Comparison of ENCODE assay signal across 11 cellular contexts in the genomic region with DNA sequence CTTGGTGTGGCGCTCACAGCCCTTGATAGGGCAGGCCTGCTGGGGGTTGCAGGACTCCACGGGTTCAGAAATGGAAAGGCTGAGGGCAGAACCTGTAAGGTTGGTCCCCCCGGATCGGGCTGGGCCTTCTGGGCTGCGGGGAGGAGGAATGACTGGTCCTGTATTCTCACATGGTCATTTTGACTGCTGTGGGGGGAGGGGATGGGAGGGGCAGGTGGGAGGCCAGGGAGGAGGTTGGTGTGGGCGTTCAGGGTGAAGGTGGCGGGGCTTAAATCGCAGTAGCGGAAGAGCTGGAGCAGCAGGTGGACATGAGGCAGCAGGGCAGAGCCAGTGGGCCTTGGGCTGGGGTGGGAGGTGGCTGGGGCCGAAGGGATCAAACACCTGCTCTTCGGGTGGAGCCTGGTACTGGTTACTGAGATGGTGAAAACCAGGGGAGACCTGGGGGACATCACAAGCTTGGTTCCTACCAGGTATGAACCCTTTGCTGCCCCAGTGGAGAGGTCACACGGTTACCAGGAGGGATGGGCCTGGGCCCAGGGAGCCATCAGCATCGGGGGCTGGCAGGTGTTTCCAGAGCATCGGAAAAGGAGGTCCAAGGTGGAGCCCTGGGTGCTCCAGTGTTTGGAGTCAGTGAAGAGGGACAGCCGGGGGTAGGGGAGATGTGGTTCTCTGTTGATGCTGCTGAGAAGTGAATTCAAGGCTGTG. TPM values are rescaled to one million over a fixed set of nuclear protein-coding genes. Genes with fewer than 3 reads are reported as not detected.
DNase-seq lines count a peak whose midpoint lies in the region; ATAC-seq, FAIRE-seq and TF ChIP-seq lines count a peak whose summit lies in the region.
"Had no signal": no experiment of that assay in that cellular context is flagged by ENCODE, and none has a peak within 500 bp of the region (broad histone marks: within the 10 kb centered on the region; RNA-seq: fewer than 3 reads in every experiment).

No MANE protein-coding gene starts in this region.

- peak overlapping the region; percentile 100 for H3K4me2 ChIP-seq in BLaER1
- peak overlapping the region; percentile 91 for H3K4me2 ChIP-seq in GM12878 (ENCODE audit: control insufficient read depth, insufficient read depth)

- peaks cover 14% of the 10 kb centered on the region for H3K79me2 ChIP-seq in GM12878 (ENCODE audit: control insufficient read depth, insufficient read depth, low read length)

- DNase-seq in Jurkat, Clone E6-1 (ENCODE audit: low read depth, low spot score): no peak
- DNase-seq in GM12878 (ENCODE audit: low read depth, low spot score) (no peak), glomerular visceral epithelial cell (ENCODE audit: extremely low spot score) (no peak)
- DNase-seq: activated gamma-delta T cell treated with Interleukin-2 at 50 U/mL for 16 hours, SJCRH30 had no signal

- H3K9me3 ChIP-seq in BLaER1: no peaks in the 10 kb centered on the region
- no peaks in the 10 kb centered on the region for H3K9me3 ChIP-seq in GM12878 (replicated peaks; ENCODE audit: control insufficient read depth, insufficient read depth, low read length)
- H3K9me3 ChIP-seq in muscle layer of colon (ENCODE audit: low read length): no peaks in the 10 kb centered on the region
- H3K9me3 ChIP-seq: SJCRH30 had no signal

- H3K4me3 ChIP-seq in BLaER1 (peak overlapping the region; percentile 98), GM12878 (peak overlapping the region; percentile 58; the same call in 1 of the 2 replicates), muscle layer of colon (ENCODE audit: low read depth in 1 of 2, low read length in 2 of 2) (peak overlapping the region in 1 of 2 donors; percentile 96)
- peak overlapping the region; percentile 78 for H3K4me3 ChIP-seq in Jurkat, Clone E6-1 (ENCODE audit: low read length)

- intact Hi-C loops in GM12878 (cut with micrococcal nuclease; ENCODE audit: unreplicated experiment): no loop called here

- H4K20me1 ChIP-seq in BLaER1 (peaks cover 53% of the 10 kb centered on the region), GM12878 (ENCODE audit: control insufficient read depth, insufficient read depth) (peaks cover 4% of the 10 kb centered on the region; the same call in 1 of the 2 replicates)

- no peak for TF ChIP-seq CTCF in GM12878 (IDR thresholded peaks at IDR 0.05 in 2 of 3, conservative IDR thresholded peaks at IDR 0.05 in 1 of 3; ENCODE audit: control insufficient read depth in 2 of 3, extremely low read depth in 1 of 3, insufficient read depth in 1 of 3, low read depth in 3 of 3, low read length in 3 of 3)

- TF ChIP-seq EP300 in GM12878 (IDR thresholded peaks at IDR 0.05; ENCODE audit: borderline replicate concordance in 1 of 2, control insufficient read depth in 1 of 2, low read depth in 2 of 2, low read length in 2 of 2): no peak

- FAIRE-seq in GM12878 (lab: Jason Lieb, UNC): no peak

- TF ChIP-seq RAD21 in GM12878 (IDR thresholded peaks at IDR 0.05; ENCODE audit: insufficient read depth, low read depth, low read length): no peak

- SMC1A ChIA-PET in GM12878 (lab: Charles Lee; ENCODE audit: uncharacterized antibody, unreplicated experiment): no interaction called here

- TF ChIP-seq POLR2A in GM12878 (IDR thresholded peaks at IDR 0.05; ENCODE audit: low read depth, low read length): 0 out of 2 replicates have a peak, but pooled peaks have one; percentile 18

- RAD21 ChIA-PET in GM12878 (lab: Charles Lee; ENCODE audit: unreplicated experiment): no interaction called here

- CTCF ChIA-PET in GM12878 (lab: Yijun Ruan, JAX): no interaction called here

- POLR2A ChIA-PET in GM12878 (lab: Charles Lee): no interaction called here

- H3K27ac ChIP-seq in BLaER1 (peak overlapping the region; percentile 95; the same call in 1 of the 2 replicates), GM12878 (ENCODE audit: control insufficient read depth, insufficient read depth) (no peak overlapping the region), muscle layer of colon (ENCODE audit: low read depth, low read length) (no peak overlapping the region)
- H3K27ac ChIP-seq: SJCRH30 had no signal

- BruUV-seq in GM12878 (replicated peaks; lab: Mats Ljungman, UMichigan): TSS peak; percentile 70

- in situ Hi-C loops in GM12878 (cut with MboI): no loop called here

- no peak for ATAC-seq in GM12878
- ATAC-seq in GM19328 (IDR thresholded peaks at IDR 0.05; ENCODE audit: unreplicated experiment): no peak
- ATAC-seq in HG03571 (IDR thresholded peaks at IDR 0.05; ENCODE audit: unreplicated experiment): no peak
- no peak for ATAC-seq in GM21390 (IDR thresholded peaks at IDR 0.05; ENCODE audit: unreplicated experiment)

- H3K36me3 ChIP-seq in BLaER1: peaks cover 47% of the 10 kb centered on the region
- peaks cover 10 to 22% of the 10 kb centered on the region in 2 experiments; a peak in 3 of 4 replicates for H3K36me3 ChIP-seq in GM12878 (ENCODE audit: control insufficient read depth in 2 of 2, insufficient read depth in 2 of 2, low read length in 1 of 2)
- peaks cover 37% of the 10 kb centered on the region for H3K36me3 ChIP-seq in muscle layer of colon (ENCODE audit: insufficient read depth, low read length)

- H3K4me1 ChIP-seq in BLaER1 (peaks cover 20% of the 10 kb centered on the region), GM12878 (ENCODE audit: control insufficient read depth, insufficient read depth, low read length) (peaks cover 17% of the 10 kb centered on the region), muscle layer of colon (ENCODE audit: insufficient read depth, low read length) (peaks cover 14% of the 10 kb centered on the region)

- H3K27me3 ChIP-seq in BLaER1: no peaks in the 10 kb centered on the region
- no peaks in the 10 kb centered on the region for H3K27me3 ChIP-seq in GM12878 (replicated peaks in 1 of 2; ENCODE audit: control insufficient read depth in 2 of 2, insufficient read depth in 2 of 2, low read length in 1 of 2)
- H3K27me3 ChIP-seq in muscle layer of colon (ENCODE audit: control insufficient read depth in 1 of 2, insufficient read depth in 2 of 2, low read length in 2 of 2): no peaks in the 10 kb centered on the region

- H3K9ac ChIP-seq in BLaER1 (peak overlapping the region; percentile 97; the same call in 1 of the 2 replicates), GM12878 (ENCODE audit: control insufficient read depth, insufficient read depth, low read length) (no peak overlapping the region), muscle layer of colon (ENCODE audit: low read length) (peak overlapping the region; percentile 61)

- no peak overlapping the region for H2AFZ ChIP-seq in GM12878 (ENCODE audit: control insufficient read depth, low read depth, low read length)

- 88% methylated on average over 15 of the region's 15 CpGs for WGBS in GM12878 (ENCODE audit: insufficient coverage, insufficient replicate concordance, low lambda C conversion rate, missing lambda C conversion rate)

RNA-seq across cellular contexts. Expression of a gene that starts 1.8 kb away (rescaled TPM):
- 56.2 TPM for polyA plus RNA-seq in Jurkat, Clone E6-1 (2012; ENCODE audit: insufficient read depth, insufficient read length)
- total RNA-seq in GM12878 (2013; cell fraction: nucleolus; rRNA removed): 15.0 and 26.5 TPM in 2 replicates
- 78.5 and 86.9 TPM in 2 replicates for total RNA-seq in GM12878 (2014; rRNA removed)
- total RNA-seq in GM12878 (2014; rRNA removed; fragmentation: Illumina TruSeq; extraction: Trizol): 33.4 and 42.2 TPM in 2 replicates
- 63.8 and 67.7 TPM in 2 replicates for total RNA-seq in GM12878 (2021)
- polyA plus RNA-seq in GM12878 (2011; ENCODE audit: low read depth): 29.0 TPM
- 24.1 and 71.4 TPM in 2 replicates for polyA plus RNA-seq in GM12878 (2011; rRNA removed)
- polyA plus RNA-seq in GM12878 (2011; cell fraction: cytosol; rRNA removed): 199 and 296 TPM in 2 replicates
- polyA plus RNA-seq in GM12878 (2011; cell fraction: nucleus; rRNA removed): 180 and 192 TPM in 2 replicates
- 68.7 and 76.0 TPM in 2 replicates for polyA plus RNA-seq in GM12878 (2012)
- polyA plus RNA-seq in GM12878 (2014; fragmentation: Illumina TruSeq; extraction: Trizol): 14.3 and 61.9 TPM in 2 replicates
- polyA plus RNA-seq in GM12878 (2014; fragmentation: Nextera tagmentation; extraction: Ambion mirVana): 10 to 100 TPM in 1 of 2 experiments, 1 to 10 TPM in 1; 3.3 to 14.5 TPM
- 103 and 115 TPM in 2 replicates for polyA plus RNA-seq in GM12878 (2014; rRNA removed)
- polyA plus RNA-seq in GM12878 (2016; fragmentation: Nextera tagmentation; extraction: Ambion mirVana): 100 to 1,000 TPM in 1 of 2 experiments, 10 to 100 TPM in 1; 97.8 to 101 TPM
- polyA minus RNA-seq in GM12878 (2011; rRNA and poly(A)+ RNA removed): 99.2 and 154 TPM in 2 replicates
- polyA minus RNA-seq in GM12878 (2011; cell fraction: cytosol; rRNA and poly(A)+ RNA removed): 49.2 and 60.8 TPM in 2 replicates
- polyA minus RNA-seq in GM12878 (2011; cell fraction: nucleus; rRNA and poly(A)+ RNA removed): 32.9 and 60.4 TPM in 2 replicates

RNA-seq across cellular contexts. Expression of a gene that starts 18.9 kb away (rescaled TPM):
- not detected for polyA plus RNA-seq in Jurkat, Clone E6-1 (2012; ENCODE audit: insufficient read depth, insufficient read length)
- not detected in 2 replicates for total RNA-seq in GM12878 (2013; cell fraction: nucleolus; rRNA removed)
- total RNA-seq in GM12878 (2014; rRNA removed): not detected in 2 replicates
- not detected in 2 replicates for total RNA-seq in GM12878 (2014; rRNA removed; fragmentation: Illumina TruSeq; extraction: Trizol)
- not detected in 2 replicates for total RNA-seq in GM12878 (2021)
- not detected for polyA plus RNA-seq in GM12878 (2011; ENCODE audit: low read depth)
- polyA plus RNA-seq in GM12878 (2011; rRNA removed): not detected in 2 replicates
- not detected in 2 replicates for polyA plus RNA-seq in GM12878 (2011; cell fraction: cytosol; rRNA removed)
- polyA plus RNA-seq in GM12878 (2011; cell fraction: nucleus; rRNA removed): not detected in 2 replicates
- not detected in 2 replicates for polyA plus RNA-seq in GM12878 (2012)
- not detected in 2 replicates for polyA plus RNA-seq in GM12878 (2014; fragmentation: Illumina TruSeq; extraction: Trizol)
- not detected for polyA plus RNA-seq in GM12878 (2014; fragmentation: Nextera tagmentation; extraction: Ambion mirVana)
- polyA plus RNA-seq in GM12878 (2014; rRNA removed): not detected in 2 replicates
- polyA plus RNA-seq in GM12878 (2016; fragmentation: Nextera tagmentation; extraction: Ambion mirVana): not detected
- polyA minus RNA-seq in GM12878 (2011; rRNA and poly(A)+ RNA removed): not detected in 2 replicates
- not detected in 2 replicates for polyA minus RNA-seq in GM12878 (2011; cell fraction: cytosol; rRNA and poly(A)+ RNA removed)
- not detected in 2 replicates for polyA minus RNA-seq in GM12878 (2011; cell fraction: nucleus; rRNA and poly(A)+ RNA removed)
- total RNA-seq: myocyte, SJCRH30 had no signal

RNA-seq across cellular contexts. Expression of a gene that starts 22.7 kb away (rescaled TPM):
- not detected for polyA plus RNA-seq in Jurkat, Clone E6-1 (2012; ENCODE audit: insufficient read depth, insufficient read length)
- total RNA-seq in GM12878 (2013; cell fraction: nucleolus; rRNA removed): 4.1 and 7.5 TPM in 2 replicates
- 0.33 and 0.45 TPM in 2 replicates for total RNA-seq in GM12878 (2014; rRNA removed)
- total RNA-seq in GM12878 (2014; rRNA removed; fragmentation: Illumina TruSeq; extraction: Trizol): 0.14 and 0.18 TPM in 2 replicates
- 0.35 and 0.54 TPM in 2 replicates for total RNA-seq in GM12878 (2021)
- 6.2 TPM for polyA plus RNA-seq in GM12878 (2011; ENCODE audit: low read depth)
- 1.5 and 1.9 TPM in 2 replicates for polyA plus RNA-seq in GM12878 (2011; rRNA removed)
- polyA plus RNA-seq in GM12878 (2011; cell fraction: cytosol; rRNA removed): 2.2 and 3.1 TPM in 2 replicates
- polyA plus RNA-seq in GM12878 (2011; cell fraction: nucleus; rRNA removed): 5.8 and 6.5 TPM in 2 replicates
- polyA plus RNA-seq in GM12878 (2012): 0.76 and 1.4 TPM in 2 replicates
- polyA plus RNA-seq in GM12878 (2014; fragmentation: Illumina TruSeq; extraction: Trizol): 0.07 TPM in 1 of 2 replicates, not detected in the other
- polyA plus RNA-seq in GM12878 (2014; fragmentation: Nextera tagmentation; extraction: Ambion mirVana): under 1 TPM; 0.02 to 0.04 TPM
- 0.15 and 0.18 TPM in 2 replicates for polyA plus RNA-seq in GM12878 (2014; rRNA removed)
- under 1 TPM; 0.09 to 0.62 TPM for polyA plus RNA-seq in GM12878 (2016; fragmentation: Nextera tagmentation; extraction: Ambion mirVana)
- 1.5 and 2.9 TPM in 2 replicates for polyA minus RNA-seq in GM12878 (2011; rRNA and poly(A)+ RNA removed)
- polyA minus RNA-seq in GM12878 (2011; cell fraction: cytosol; rRNA and poly(A)+ RNA removed): 1.5 and 2.1 TPM in 2 replicates
- polyA minus RNA-seq in GM12878 (2011; cell fraction: nucleus; rRNA and poly(A)+ RNA removed): 1.1 and 2.2 TPM in 2 replicates

RNA-seq across cellular contexts. Expression of a gene that starts 43.6 kb away (rescaled TPM):
- not detected for polyA plus RNA-seq in Jurkat, Clone E6-1 (2012; ENCODE audit: insufficient read depth, insufficient read length)
- total RNA-seq in GM12878 (2013; cell fraction: nucleolus; rRNA removed): not detected in 2 replicates
- total RNA-seq in GM12878 (2014; rRNA removed): not detected in 2 replicates
- not detected in 2 replicates for total RNA-seq in GM12878 (2014; rRNA removed; fragmentation: Illumina TruSeq; extraction: Trizol)
- not detected in 2 replicates for total RNA-seq in GM12878 (2021)
- polyA plus RNA-seq in GM12878 (2011; ENCODE audit: low read depth): not detected
- not detected in 2 replicates for polyA plus RNA-seq in GM12878 (2011; rRNA removed)
- not detected in 2 replicates for polyA plus RNA-seq in GM12878 (2011; cell fraction: cytosol; rRNA removed)
- not detected in 2 replicates for polyA plus RNA-seq in GM12878 (2011; cell fraction: nucleus; rRNA removed)
- not detected in 2 replicates for polyA plus RNA-seq in GM12878 (2012)
- not detected in 2 replicates for polyA plus RNA-seq in GM12878 (2014; fragmentation: Illumina TruSeq; extraction: Trizol)
- polyA plus RNA-seq in GM12878 (2014; fragmentation: Nextera tagmentation; extraction: Ambion mirVana): not detected
- not detected in 2 replicates for polyA plus RNA-seq in GM12878 (2014; rRNA removed)
- not detected for polyA plus RNA-seq in GM12878 (2016; fragmentation: Nextera tagmentation; extraction: Ambion mirVana)
- not detected in 2 replicates for polyA minus RNA-seq in GM12878 (2011; rRNA and poly(A)+ RNA removed)
- not detected in 2 replicates for polyA minus RNA-seq in GM12878 (2011; cell fraction: cytosol; rRNA and poly(A)+ RNA removed)
- polyA minus RNA-seq in GM12878 (2011; cell fraction: nucleus; rRNA and poly(A)+ RNA removed): not detected in 2 replicates
- total RNA-seq: myocyte, SJCRH30 had no signal

RNA-seq across cellular contexts. Expression of a gene that starts 59.2 kb away (rescaled TPM):
- polyA plus RNA-seq in Jurkat, Clone E6-1 (2012; ENCODE audit: insufficient read depth, insufficient read length): not detected
- not detected in 2 replicates for total RNA-seq in GM12878 (2013; cell fraction: nucleolus; rRNA removed)
- total RNA-seq in GM12878 (2014; rRNA removed) (not detected in 2 replicates), GM12878 (2014; rRNA removed; fragmentation: Illumina TruSeq; extraction: Trizol) (not detected in 2 replicates), GM12878 (2021) (not detected in 2 replicates)
- not detected for polyA plus RNA-seq in GM12878 (2011; ENCODE audit: low read depth)
- polyA plus RNA-seq in GM12878 (2011; rRNA removed) (not detected in 2 replicates), GM12878 (2014; fragmentation: Illumina TruSeq; extraction: Trizol) (not detected in 2 replicates), GM12878 (2014; fragmentation: Nextera tagmentation; extraction: Ambion mirVana) (not detected), GM12878 (2014; rRNA removed) (not detected in 2 replicates), GM12878 (2016; fragmentation: Nextera tagmentation; extraction: Ambion mirVana) (not detected)
- not detected in 2 replicates for polyA plus RNA-seq in GM12878 (2011; cell fraction: cytosol; rRNA removed)
- not detected in 2 replicates for polyA plus RNA-seq in GM12878 (2011; cell fraction: nucleus; rRNA removed)
- not detected in 2 replicates for polyA plus RNA-seq in GM12878 (2012)
- polyA minus RNA-seq in GM12878 (2011; rRNA and poly(A)+ RNA removed): not detected in 2 replicates
- not detected in 2 replicates for polyA minus RNA-seq in GM12878 (2011; cell fraction: cytosol; rRNA and poly(A)+ RNA removed)
- not detected in 2 replicates for polyA minus RNA-seq in GM12878 (2011; cell fraction: nucleus; rRNA and poly(A)+ RNA removed)
- total RNA-seq: myocyte, SJCRH30 had no signal
